In the genomic region with DNA sequence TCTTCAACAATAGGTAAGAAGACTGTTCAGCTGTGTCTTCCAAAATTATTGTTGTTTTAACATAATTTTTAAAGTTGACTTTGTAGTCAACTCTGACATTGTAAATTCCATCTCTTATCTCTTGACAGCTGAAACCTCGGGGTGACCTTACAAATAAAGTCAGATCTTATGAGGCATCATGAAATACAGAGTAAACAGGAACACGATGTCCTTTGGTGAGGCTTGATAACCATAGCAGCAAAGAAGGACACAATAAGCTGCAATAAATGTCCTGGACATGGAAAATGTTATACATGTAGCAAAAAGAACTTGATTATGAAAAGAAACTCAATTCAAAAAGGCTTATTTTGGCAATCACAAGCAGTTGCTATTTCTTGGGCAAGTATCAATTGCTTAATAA, we compare ENCODE assay signal across 27 cellular contexts.
"Had no signal": no experiment of that assay in that cellular context is flagged by ENCODE, and none has a peak within 500 bp of the region (broad histone marks: within the 10 kb centered on the region; RNA-seq: fewer than 3 reads in every experiment).

No MANE protein-coding gene starts in this region.

- H3K36me3 Mint-ChIP-seq: activated CD4-positive, alpha-beta memory T cell treated with anti-CD3 and anti-CD28 coated beads for 36 hours; stimulated activated naive B cell treated with anti-CD40 and anti-IgM and Interleukin-4, amounts not matched to agents 10 μg/mL and 1 μg/mL and 100 μg/mL, for 72 hours had no signal

- H3K27ac ChIP-seq: body of pancreas, colonic mucosa, left ventricle myocardium inferior, neutrophil, sigmoid colon, tibial nerve had no signal

- H3K9me3 ChIP-seq: body of pancreas, colonic mucosa, left ventricle myocardium inferior, neutrophil, sigmoid colon, suprapubic skin, tibial nerve had no signal

- H3K27ac Mint-ChIP-seq: activated CD4-positive, alpha-beta memory T cell treated with anti-CD3 and anti-CD28 coated beads for 36 hours; activated CD4-positive, alpha-beta T cell treated with anti-CD3 and anti-CD28 coated beads, Interleukin-2, amount 10 ng/mL, durations not matched to agents 24 days and 14 days; activated T-helper 17 cell treated with anti-CD3 and anti-CD28 coated beads, Interleukin-2, amount 50 U/mL, for 72 hours; nephron; stimulated activated naive B cell treated with anti-CD40 and anti-IgM and Interleukin-4, amounts not matched to agents 10 μg/mL and 1 μg/mL and 100 μg/mL, for 72 hours; T-helper 1 cell treated with Interleukin-12 subunit alpha and Interleukin-12 subunit beta and Interleukin-4 antibody, amounts not matched to agents 30 μg/mL and 1 μg/mL, for 36 hours had no signal

- H3K4me1 ChIP-seq: body of pancreas, colonic mucosa, left ventricle myocardium inferior, sigmoid colon, suprapubic skin, tibial nerve had no signal

- H3K27me3 ChIP-seq: body of pancreas, colonic mucosa, neutrophil, sigmoid colon, suprapubic skin, tibial nerve had no signal

- H3K9me3 Mint-ChIP-seq: activated CD4-positive, alpha-beta memory T cell treated with anti-CD3 and anti-CD28 coated beads for 36 hours; activated CD4-positive, alpha-beta T cell treated with anti-CD3 and anti-CD28 coated beads, Interleukin-2, amount 10 ng/mL, durations not matched to agents 24 days and 14 days; activated T-cell treated with anti-CD3 and anti-CD28 coated beads, Interleukin-2, amount 50 U/mL, for 4 hours; activated T-helper 17 cell treated with anti-CD3 and anti-CD28 coated beads, Interleukin-2, amount 50 U/mL, for 72 hours; nephron; stimulated activated naive B cell treated with anti-CD40 and anti-IgM and Interleukin-4, amounts not matched to agents 10 μg/mL and 1 μg/mL and 100 μg/mL, for 72 hours; T-helper 1 cell treated with Interleukin-12 subunit alpha and Interleukin-12 subunit beta and Interleukin-4 antibody, amounts not matched to agents 30 μg/mL and 1 μg/mL, for 36 hours had no signal

- DNase-seq: activated CD4-positive, alpha-beta memory T cell treated with anti-CD3 and anti-CD28 coated beads for 36 hours; activated CD4-positive, alpha-beta T cell treated with anti-CD3 and anti-CD28 coated beads, Interleukin-2, amount 10 ng/mL, durations not matched to agents 24 days and 14 days; activated CD4-positive, CD25-positive, alpha-beta regulatory T cell treated with anti-CD3 and anti-CD28 coated beads, Interleukin-2, amount 50 U/mL, for 72 hours; activated gamma-delta T cell treated with Interleukin-2 at 50 U/mL for 16 hours; activated naive CD4-positive, alpha-beta T cell treated with anti-CD3 and anti-CD28 coated beads, Interleukin-2, amount 50 U/mL, for 16 hours; activated T-cell treated with anti-CD3 and anti-CD28 coated beads, Interleukin-2, amount 50 U/mL, for 4 hours; anterior cingulate cortex; body of pancreas; colonic mucosa; effector CD8-positive, alpha-beta T cell; foreskin melanocyte; left ventricle myocardium inferior; mesendoderm; retina; sigmoid colon; stimulated activated CD4-positive, alpha-beta T cell treated with anti-CD3 and anti-CD28 coated beads, Interleukin-15, amount 100 ng/mL, for 24 hours; stimulated activated CD4-positive, alpha-beta T cell treated with anti-CD3 and anti-CD28 coated beads, Interleukin-2, amount 100 ng/mL, for 24 hours; stimulated activated naive B cell treated with anti-CD40 and anti-IgM and Interleukin-4, amounts not matched to agents 10 μg/mL and 1 μg/mL and 100 μg/mL, for 72 hours; T1000 had no signal

- ATAC-seq: activated T-cell treated with anti-CD3 and anti-CD28 coated beads, Interleukin-2, amount 50 U/mL, for 4 hours; activated T-helper 17 cell treated with anti-CD3 and anti-CD28 coated beads, Interleukin-2, amount 50 U/mL, for 72 hours; body of pancreas; stimulated activated naive B cell treated with anti-CD40 and anti-IgM and Interleukin-4, amounts not matched to agents 10 μg/mL and 1 μg/mL and 100 μg/mL, for 72 hours had no signal

- H3K36me3 ChIP-seq: colonic mucosa, left ventricle myocardium inferior, neutrophil, sigmoid colon, suprapubic skin, tibial nerve had no signal

- H3K4me3 ChIP-seq: body of pancreas, colonic mucosa, left ventricle myocardium inferior, lung, sigmoid colon, suprapubic skin, tibial nerve had no signal

- FAIRE-seq: islet of Langerhans had no signal

- H3K27me3 Mint-ChIP-seq: stimulated activated naive B cell treated with anti-CD40 and anti-IgM and Interleukin-4, amounts not matched to agents 10 μg/mL and 1 μg/mL and 100 μg/mL, for 72 hours had no signal

- H3K4me1 Mint-ChIP-seq: activated CD4-positive, alpha-beta T cell treated with anti-CD3 and anti-CD28 coated beads, Interleukin-2, amount 10 ng/mL, durations not matched to agents 24 days and 14 days; activated T-helper 17 cell treated with anti-CD3 and anti-CD28 coated beads, Interleukin-2, amount 50 U/mL, for 72 hours; nephron; stimulated activated naive B cell treated with anti-CD40 and anti-IgM and Interleukin-4, amounts not matched to agents 10 μg/mL and 1 μg/mL and 100 μg/mL, for 72 hours had no signal

- H3K4me3 Mint-ChIP-seq: activated CD4-positive, alpha-beta memory T cell treated with anti-CD3 and anti-CD28 coated beads for 36 hours; activated CD4-positive, alpha-beta T cell treated with anti-CD3 and anti-CD28 coated beads, Interleukin-2, amount 10 ng/mL, durations not matched to agents 24 days and 14 days; activated T-cell treated with anti-CD3 and anti-CD28 coated beads, Interleukin-2, amount 50 U/mL, for 4 hours; activated T-helper 17 cell treated with anti-CD3 and anti-CD28 coated beads, Interleukin-2, amount 50 U/mL, for 72 hours; nephron; stimulated activated naive B cell treated with anti-CD40 and anti-IgM and Interleukin-4, amounts not matched to agents 10 μg/mL and 1 μg/mL and 100 μg/mL, for 72 hours; T-helper 1 cell treated with Interleukin-12 subunit alpha and Interleukin-12 subunit beta and Interleukin-4 antibody, amounts not matched to agents 30 μg/mL and 1 μg/mL, for 36 hours had no signal
